In genomic region chr22:23383491-23384450, GRCh38 we compare ENCODE assay signal across 1 cellular context.
TF ChIP-seq lines count a peak whose summit lies in the region.

No MANE protein-coding gene starts in this region.

TF ChIP-seq in GM23338, 12 proteins besides CTCF, POLR2A, EP300 and RAD21 (continued from another document):
- TF ChIP-seq ETS1 (IDR thresholded peaks at IDR 0.05), result no peak
- no peak for TF ChIP-seq POLR2AphosphoS5 (IDR thresholded peaks at IDR 0.05; ENCODE audit: low read depth)
- TF ChIP-seq REST (IDR thresholded peaks at IDR 0.05; ENCODE audit: unreplicated experiment), result no peak
- no peak for TF ChIP-seq ZNF331 (CRISPR knock-in tag; IDR thresholded peaks at IDR 0.05; ENCODE audit: low read depth)
- no peak for TF ChIP-seq JUNB (IDR thresholded peaks at IDR 0.05; ENCODE audit: unreplicated experiment)
- no peak for TF ChIP-seq NANOG (IDR thresholded peaks at IDR 0.05; ENCODE audit: borderline replicate concordance)
- TF ChIP-seq EZH2 (IDR thresholded peaks at IDR 0.05; ENCODE audit: low read depth, unreplicated experiment), result no peak
